Comparison of ENCODE assay signal across 20 cellular contexts in the genomic region with DNA sequence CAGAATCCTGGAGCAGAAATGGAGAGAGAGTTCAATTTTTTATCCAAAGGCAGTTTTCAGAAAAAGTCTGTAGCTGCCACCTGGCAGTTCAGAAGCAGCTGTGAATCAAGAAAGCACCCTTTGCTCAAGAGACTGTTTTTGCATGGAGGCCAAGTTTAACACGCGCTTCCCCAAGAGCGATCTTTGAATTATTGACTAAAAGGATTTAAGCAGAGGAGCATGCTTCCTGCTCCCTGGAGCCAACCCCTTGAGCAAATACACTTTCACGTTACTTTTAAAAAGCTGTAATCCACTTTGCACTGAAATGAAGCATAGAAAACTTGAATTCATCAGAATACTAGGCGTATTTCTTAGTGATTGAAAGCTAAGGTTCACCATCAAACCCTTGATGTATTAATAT.
DNase-seq lines count a peak whose midpoint lies in the region; ATAC-seq and TF ChIP-seq lines count a peak whose summit lies in the region.
"Had no signal": no experiment of that assay in that cellular context is flagged by ENCODE, and none has a peak within 500 bp of the region (broad histone marks: within the 10 kb centered on the region; RNA-seq: fewer than 3 reads in every experiment).

No MANE protein-coding gene starts in this region.

- no peaks in the 10 kb centered on the region for H3K9me3 Mint-ChIP-seq in glutamatergic neuron (ENCODE audit: unreplicated experiment)
- H3K9me3 Mint-ChIP-seq in chondrocyte (ENCODE audit: low read depth): peaks cover under 1% of the 10 kb centered on the region
- H3K9me3 Mint-ChIP-seq in activated CD4-positive, alpha-beta memory T cell treated with anti-CD3 and anti-CD28 coated beads, Interleukin-2, amount 10 ng/mL, durations not matched to agents 7 days and 5 days: no peaks in the 10 kb centered on the region
- H3K9me3 Mint-ChIP-seq: CD8-positive, alpha-beta T cell had no signal

- no peak for ATAC-seq in GM19452 (IDR thresholded peaks at IDR 0.05; ENCODE audit: unreplicated experiment)
- ATAC-seq: A549; CD8-positive, alpha-beta T cell had no signal

- H3K4me1 Mint-ChIP-seq in glutamatergic neuron (ENCODE audit: low read depth, unreplicated experiment) (peaks cover 18% of the 10 kb centered on the region), chondrocyte (ENCODE audit: low read depth) (no peaks in the 10 kb centered on the region)
- no peaks in the 10 kb centered on the region for H3K4me1 Mint-ChIP-seq in activated CD4-positive, alpha-beta memory T cell treated with anti-CD3 and anti-CD28 coated beads, Interleukin-2, amount 10 ng/mL, durations not matched to agents 7 days and 5 days

- no peak overlapping the region for H3K27ac Mint-ChIP-seq in glutamatergic neuron (ENCODE audit: unreplicated experiment)
- H3K27ac Mint-ChIP-seq in chondrocyte (ENCODE audit: unreplicated experiment): no peak overlapping the region
- no peak overlapping the region for H3K27ac Mint-ChIP-seq in activated CD4-positive, alpha-beta memory T cell treated with anti-CD3 and anti-CD28 coated beads, Interleukin-2, amount 10 ng/mL, durations not matched to agents 7 days and 5 days
- H3K27ac Mint-ChIP-seq: CD8-positive, alpha-beta T cell had no signal

- CTCF ChIA-PET in activated CD4-positive, alpha-beta memory T cell treated with anti-CD3 and anti-CD28 coated beads, Interleukin-2, amount 10 ng/mL, durations not matched to agents 7 days and 5 days (lab: Charles Lee): no interaction called here

- peak overlapping the region; percentile 41 for H3K4me3 Mint-ChIP-seq in glutamatergic neuron (ENCODE audit: unreplicated experiment)
- no peak overlapping the region for H3K4me3 Mint-ChIP-seq in chondrocyte (ENCODE audit: unreplicated experiment)
- H3K4me3 Mint-ChIP-seq in activated CD4-positive, alpha-beta memory T cell treated with anti-CD3 and anti-CD28 coated beads, Interleukin-2, amount 10 ng/mL, durations not matched to agents 7 days and 5 days: no peak overlapping the region
- H3K4me3 Mint-ChIP-seq: CD8-positive, alpha-beta T cell had no signal

- POLR2A ChIA-PET in activated CD4-positive, alpha-beta memory T cell treated with anti-CD3 and anti-CD28 coated beads, Interleukin-2, amount 10 ng/mL, durations not matched to agents 7 days and 5 days (lab: Charles Lee): no interaction called here

- H3K27me3 Mint-ChIP-seq in glutamatergic neuron (ENCODE audit: unreplicated experiment) (peaks cover 2% of the 10 kb centered on the region), chondrocyte (ENCODE audit: low read depth) (peaks cover 4% of the 10 kb centered on the region)
- H3K27me3 Mint-ChIP-seq in activated CD4-positive, alpha-beta memory T cell treated with anti-CD3 and anti-CD28 coated beads, Interleukin-2, amount 10 ng/mL, durations not matched to agents 7 days and 5 days: peaks cover 2% of the 10 kb centered on the region

- DNase-seq in Ammon's horn (ENCODE audit: low spot score): peak; percentile 7
- DNase-seq in DMS53 treated with DMSO at 0.1 percent for 48 hours (lab: John Stamatoyannopoulos, UW; ENCODE audit: unreplicated experiment): peak; percentile 39
- peak; percentile 46 for DNase-seq in NCI-H2171 (lab: John Stamatoyannopoulos, UW)
- no peak for DNase-seq in glutamatergic neuron
- no peak for DNase-seq in chondrocyte (ENCODE audit: low spot score)
- DNase-seq in activated CD4-positive, alpha-beta memory T cell treated with anti-CD3 and anti-CD28 coated beads, Interleukin-2, amount 10 ng/mL, durations not matched to agents 7 days and 5 days: no peak
- DNase-seq: AML-193; Caco-2; CD8-positive, alpha-beta T cell; HCEC 1CT; KBM-7; NCI-H1694; NCI-H2081 treated with DMSO at 0.1 percent for 48 hours; NCI-H2227 treated with DMSO at 0.1 percent for 48 hours; NCI-H774; Right ventricle myocardium superior; RPMI8226; T-helper 2 cell had no signal

- H3K36me3 Mint-ChIP-seq in glutamatergic neuron (ENCODE audit: unreplicated experiment): no peaks in the 10 kb centered on the region
- no peaks in the 10 kb centered on the region for H3K36me3 Mint-ChIP-seq in chondrocyte (ENCODE audit: low read depth)
- no peaks in the 10 kb centered on the region for H3K36me3 Mint-ChIP-seq in activated CD4-positive, alpha-beta memory T cell treated with anti-CD3 and anti-CD28 coated beads, Interleukin-2, amount 10 ng/mL, durations not matched to agents 7 days and 5 days (ENCODE audit: low read depth)
- H3K36me3 Mint-ChIP-seq: CD8-positive, alpha-beta T cell had no signal

- no peak for TF ChIP-seq CTCF in glutamatergic neuron (IDR thresholded peaks at IDR 0.05; ENCODE audit: partially characterized antibody, unreplicated experiment)
- TF ChIP-seq CTCF in chondrocyte (IDR thresholded peaks at IDR 0.05): no peak

Comparison
In these comparisons a context has a peak if more than half of its experiments do, and no peak if none do; other contexts are left out.
1. DNase-seq: peak in Ammon's horn (single experiment), DMS53 treated with DMSO at 0.1 percent for 48 hours (single experiment) and NCI-H2171 (single experiment); none in glutamatergic neuron (single experiment), chondrocyte (single experiment) and activated CD4-positive, alpha-beta memory T cell treated with anti-CD3 and anti-CD28 coated beads, Interleukin-2, amount 10 ng/mL, durations not matched to agents 7 days and 5 days (single experiment).